Comparison of ENCODE assay signal across 25 cellular contexts in the genomic region with DNA sequence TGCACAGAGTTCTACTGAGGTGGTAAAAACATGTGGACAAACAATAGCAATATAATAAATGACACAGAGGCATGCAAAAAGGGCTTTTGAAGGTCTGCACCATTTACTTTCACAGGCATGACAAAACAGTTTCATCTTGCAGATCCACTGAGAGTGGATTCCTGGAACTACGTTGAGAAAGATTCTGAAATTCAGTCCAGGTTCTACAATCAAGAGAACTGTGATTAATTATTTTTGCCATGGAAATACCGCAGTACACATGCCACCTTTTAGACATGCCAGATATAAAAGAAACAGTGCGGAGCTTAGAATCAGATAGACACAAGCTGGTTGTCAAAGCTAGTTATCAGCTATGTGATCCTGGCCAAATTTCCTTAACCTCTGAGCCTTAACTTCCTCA. TPM values are rescaled to one million over a fixed set of nuclear protein-coding genes. Genes with fewer than 3 reads are reported as not detected.
"Had no signal": no experiment of that assay in that cellular context is flagged by ENCODE, and none has a peak within 500 bp of the region (broad histone marks: within the 10 kb centered on the region; RNA-seq: fewer than 3 reads in every experiment).

No MANE protein-coding gene starts in this region.

- H3K27ac ChIP-seq: breast epithelium, lower lobe of right lung, right lobe of liver, thyroid gland had no signal

- H3K4me3 ChIP-seq: breast epithelium, lower lobe of right lung, right lobe of liver, thyroid gland had no signal

- H3K9me3 Mint-ChIP-seq: activated CD4-positive, alpha-beta memory T cell treated with anti-CD3 and anti-CD28 coated beads, Interleukin-2, amount 10 ng/mL, durations not matched to agents 7 days and 5 days; activated CD4-positive, alpha-beta T cell treated with anti-CD3 and anti-CD28 coated beads, Interleukin-2, amount 10 ng/mL, durations not matched to agents 7 days and 5 days; activated naive CD4-positive, alpha-beta T cell treated with anti-CD3 and anti-CD28 coated beads, Interleukin-2, amount 10 ng/mL, durations not matched to agents 7 days and 5 days; activated naive CD8-positive, alpha-beta T cell treated with anti-CD3 and anti-CD28 coated beads, Interleukin-2, amount 10 ng/mL, durations not matched to agents 7 days and 5 days; activated T-cell treated with anti-CD3 and anti-CD28 coated beads, Interleukin-2, amount 50 U/mL, for 24 hours; central memory CD8-positive, alpha-beta T cell; naive thymus-derived CD8-positive, alpha-beta T cell; stimulated activated effector memory CD8-positive, alpha-beta T cell treated with anti-CD3 and anti-CD28 coated beads, Interleukin-12 subunit alpha, Interleukin-12 subunit beta, amount 100 ng/mL, for 72 hours; stimulated activated naive CD8-positive, alpha-beta T cell treated with anti-CD3 and anti-CD28 coated beads, Interleukin-15, amount 100 ng/mL, for 72 hours; T-helper 2 cell treated with Interferon-gamma antibody and Interleukin-4, amounts not matched to agents 5 μg/mL and 100 μg/mL, for 36 hours had no signal

- H3K9me3 ChIP-seq: breast epithelium, lower lobe of right lung, thyroid gland had no signal

- ATAC-seq: left lobe of liver; lower lobe of right lung; naive thymus-derived CD8-positive, alpha-beta T cell; right lobe of liver; stimulated activated effector memory CD8-positive, alpha-beta T cell treated with anti-CD3 and anti-CD28 coated beads, Interleukin-12 subunit alpha, Interleukin-12 subunit beta, amount 100 ng/mL, for 72 hours; stimulated activated naive CD8-positive, alpha-beta T cell treated with anti-CD3 and anti-CD28 coated beads, Interleukin-15, amount 100 ng/mL, for 72 hours had no signal

- DNase-seq: activated CD4-positive, alpha-beta memory T cell treated with anti-CD3 and anti-CD28 coated beads, Interleukin-2, amount 10 ng/mL, durations not matched to agents 7 days and 5 days; activated CD4-positive, alpha-beta T cell treated with anti-CD3 and anti-CD28 coated beads, Interleukin-2, amount 10 ng/mL, durations not matched to agents 7 days and 5 days; activated CD8-positive, alpha-beta memory T cell treated with anti-CD3 and anti-CD28 coated beads, Interleukin-2, amount 50 U/mL, for 48 hours; activated gamma-delta T cell; activated naive CD4-positive, alpha-beta T cell treated with anti-CD3 and anti-CD28 coated beads, Interleukin-2, amount 10 ng/mL, durations not matched to agents 7 days and 5 days; activated naive CD8-positive, alpha-beta T cell treated with anti-CD3 and anti-CD28 coated beads, Interleukin-2, amount 10 ng/mL, durations not matched to agents 7 days and 5 days; activated T-cell treated with anti-CD3 and anti-CD28 coated beads, Interleukin-2, amount 50 U/mL, for 24 hours; dermis blood vessel endothelial cell; effector CD4-positive, alpha-beta T cell; head of caudate nucleus; hypothalamus; kidney glomerular epithelial cell; lower lobe of right lung; mesenchymal stem cell; naive thymus-derived CD8-positive, alpha-beta T cell; right lobe of liver; stimulated activated CD4-positive, alpha-beta T cell treated with anti-CD3 and anti-CD28 coated beads, Interleukin-4, amount 100 ng/mL, for 24 hours; stimulated activated naive CD8-positive, alpha-beta T cell treated with anti-CD3 and anti-CD28 coated beads, Interleukin-15, amount 100 ng/mL, for 72 hours; T-helper 1 cell; thyroid gland had no signal

- H3K4me3 Mint-ChIP-seq: activated CD4-positive, alpha-beta memory T cell treated with anti-CD3 and anti-CD28 coated beads, Interleukin-2, amount 10 ng/mL, durations not matched to agents 7 days and 5 days; activated CD4-positive, alpha-beta T cell treated with anti-CD3 and anti-CD28 coated beads, Interleukin-2, amount 10 ng/mL, durations not matched to agents 7 days and 5 days; activated naive CD4-positive, alpha-beta T cell treated with anti-CD3 and anti-CD28 coated beads, Interleukin-2, amount 10 ng/mL, durations not matched to agents 7 days and 5 days; activated naive CD8-positive, alpha-beta T cell treated with anti-CD3 and anti-CD28 coated beads, Interleukin-2, amount 10 ng/mL, durations not matched to agents 7 days and 5 days; activated T-cell treated with anti-CD3 and anti-CD28 coated beads, Interleukin-2, amount 50 U/mL, for 24 hours; central memory CD8-positive, alpha-beta T cell; naive thymus-derived CD8-positive, alpha-beta T cell; stimulated activated effector memory CD8-positive, alpha-beta T cell treated with anti-CD3 and anti-CD28 coated beads, Interleukin-12 subunit alpha, Interleukin-12 subunit beta, amount 100 ng/mL, for 72 hours; stimulated activated naive CD8-positive, alpha-beta T cell treated with anti-CD3 and anti-CD28 coated beads, Interleukin-15, amount 100 ng/mL, for 72 hours; T-helper 2 cell treated with Interferon-gamma antibody and Interleukin-4, amounts not matched to agents 5 μg/mL and 100 μg/mL, for 36 hours had no signal

- H3K27me3 ChIP-seq: breast epithelium, right lobe of liver, thyroid gland had no signal

- H3K36me3 Mint-ChIP-seq: activated naive CD4-positive, alpha-beta T cell treated with anti-CD3 and anti-CD28 coated beads, Interleukin-2, amount 10 ng/mL, durations not matched to agents 7 days and 5 days had no signal

- H3K4me1 ChIP-seq: breast epithelium had no signal

- H3K36me3 ChIP-seq: breast epithelium, lower lobe of right lung, right lobe of liver, thyroid gland had no signal

- H3K27ac Mint-ChIP-seq: activated CD4-positive, alpha-beta memory T cell treated with anti-CD3 and anti-CD28 coated beads, Interleukin-2, amount 10 ng/mL, durations not matched to agents 7 days and 5 days; activated CD4-positive, alpha-beta T cell treated with anti-CD3 and anti-CD28 coated beads, Interleukin-2, amount 10 ng/mL, durations not matched to agents 7 days and 5 days; activated naive CD4-positive, alpha-beta T cell treated with anti-CD3 and anti-CD28 coated beads, Interleukin-2, amount 10 ng/mL, durations not matched to agents 7 days and 5 days; activated naive CD8-positive, alpha-beta T cell treated with anti-CD3 and anti-CD28 coated beads, Interleukin-2, amount 10 ng/mL, durations not matched to agents 7 days and 5 days; activated T-cell treated with anti-CD3 and anti-CD28 coated beads, Interleukin-2, amount 50 U/mL, for 24 hours; naive thymus-derived CD8-positive, alpha-beta T cell; stimulated activated effector memory CD8-positive, alpha-beta T cell treated with anti-CD3 and anti-CD28 coated beads, Interleukin-12 subunit alpha, Interleukin-12 subunit beta, amount 100 ng/mL, for 72 hours; stimulated activated naive CD8-positive, alpha-beta T cell treated with anti-CD3 and anti-CD28 coated beads, Interleukin-15, amount 100 ng/mL, for 72 hours; T-helper 2 cell treated with Interferon-gamma antibody and Interleukin-4, amounts not matched to agents 5 μg/mL and 100 μg/mL, for 36 hours had no signal

RNA-seq across cellular contexts. Expression of a gene that starts 4.8 kb away (rescaled TPM):
- total RNA-seq: naive thymus-derived CD8-positive, alpha-beta T cell had no signal
